ENCODE assay signal across 32 cellular contexts in the genomic region with DNA sequence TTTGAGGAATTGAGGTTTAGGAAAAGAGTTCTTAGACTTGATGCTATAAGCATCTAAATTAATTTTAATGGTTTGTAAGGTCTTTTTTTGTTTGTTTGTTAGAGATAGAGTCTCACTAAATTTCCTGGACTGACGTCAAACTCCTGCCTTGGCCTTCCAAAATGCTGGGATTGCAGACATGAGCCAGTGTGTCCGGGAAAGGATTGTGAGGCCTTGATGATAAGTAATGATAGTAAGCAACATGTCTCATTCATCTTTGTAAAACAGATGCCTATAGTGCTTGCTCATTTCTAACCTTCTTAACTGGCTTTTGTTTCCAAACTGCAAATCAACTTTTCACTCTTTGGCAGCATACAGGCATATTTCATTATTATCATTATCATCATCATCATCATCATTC.
"Had no signal": no experiment of that assay in that cellular context is flagged by ENCODE, and none has a peak within 500 bp of the region (broad histone marks: within the 10 kb centered on the region; RNA-seq: fewer than 3 reads in every experiment).

No MANE protein-coding gene starts in this region.

- H2AFZ ChIP-seq: neural progenitor cell had no signal

- H3K36me3 ChIP-seq: left lung, lower lobe of right lung, neural progenitor cell, neutrophil, ovary, prostate gland, suprapubic skin, thoracic aorta, tibial artery, upper lobe of right lung had no signal

- DNase-seq: hypothalamus; immature natural killer cell; kidney; left colon; left lung; lower lobe of right lung; mammary epithelial cell; mesenchymal stem cell; naive thymus-derived CD8-positive, alpha-beta T cell; occipital lobe; ovary; retina; right cardiac atrium; stimulated activated CD4-positive, alpha-beta T cell treated with anti-CD3 and anti-CD28 coated beads, Interleukin-12 subunit alpha, Interleukin-12 subunit beta, amount 100 ng/mL, for 4 hours; stimulated activated CD4-positive, alpha-beta T cell treated with anti-CD3 and anti-CD28 coated beads, Interleukin-15, amount 100 ng/mL, for 24 hours; stimulated activated CD4-positive, alpha-beta T cell treated with anti-CD3 and anti-CD28 coated beads, Interleukin-2, amount 100 ng/mL, for 24 hours; stimulated activated CD4-positive, alpha-beta T cell treated with anti-CD3 and anti-CD28 coated beads, Interleukin-4, amount 100 ng/mL, for 1 hour; stimulated activated naive B cell treated with anti-CD40 and anti-IgM and Interleukin-4, amounts not matched to agents 10 μg/mL and 1 μg/mL and 100 μg/mL, for 72 hours; stimulated activated naive CD8-positive, alpha-beta T cell treated with anti-CD3 and anti-CD28 coated beads, Interleukin-15, Interleukin-2, amounts not matched to agents 100 U/mL and 50 U/mL, for 24 hours; tibial artery; trophoblast cell; upper lobe of right lung had no signal

- H3K4me3 Mint-ChIP-seq: immature natural killer cell; naive thymus-derived CD8-positive, alpha-beta T cell; nephron; neural progenitor cell; stimulated activated naive B cell treated with anti-CD40 and anti-IgM and Interleukin-4, amounts not matched to agents 10 μg/mL and 1 μg/mL and 100 μg/mL, for 72 hours had no signal

- H3K27ac Mint-ChIP-seq: immature natural killer cell; naive thymus-derived CD8-positive, alpha-beta T cell; nephron; neural progenitor cell; stimulated activated naive B cell treated with anti-CD40 and anti-IgM and Interleukin-4, amounts not matched to agents 10 μg/mL and 1 μg/mL and 100 μg/mL, for 72 hours had no signal

- H3K9me3 ChIP-seq: left lung, lower lobe of right lung, neutrophil, ovary, prostate gland, suprapubic skin, thoracic aorta, tibial artery, upper lobe of right lung had no signal

- FAIRE-seq: islet of Langerhans, kidney, urothelium cell line had no signal

- H3K9ac ChIP-seq: neural progenitor cell had no signal

- H3K4me1 Mint-ChIP-seq: immature natural killer cell; naive thymus-derived CD8-positive, alpha-beta T cell; nephron; stimulated activated naive B cell treated with anti-CD40 and anti-IgM and Interleukin-4, amounts not matched to agents 10 μg/mL and 1 μg/mL and 100 μg/mL, for 72 hours had no signal

- H3K27ac ChIP-seq: left lung, lower lobe of right lung, neural progenitor cell, neutrophil, ovary, prostate gland, skin epidermis, suprapubic skin, thoracic aorta, tibial artery, upper lobe of right lung had no signal

- H3K4me1 ChIP-seq: left lung, lower lobe of right lung, neural progenitor cell, prostate gland, suprapubic skin, tibial artery, upper lobe of right lung had no signal

- ATAC-seq: left colon; left lung; lower lobe of right lung; naive thymus-derived CD8-positive, alpha-beta T cell; right cardiac atrium; sciatic nerve; stimulated activated naive B cell treated with anti-CD40 and anti-IgM and Interleukin-4, amounts not matched to agents 10 μg/mL and 1 μg/mL and 100 μg/mL, for 72 hours; stimulated activated naive CD8-positive, alpha-beta T cell treated with anti-CD3 and anti-CD28 coated beads, Interleukin-15, Interleukin-2, amounts not matched to agents 100 U/mL and 50 U/mL, for 24 hours; upper lobe of right lung had no signal

- H3K27me3 ChIP-seq: left lung, neural progenitor cell, neutrophil, ovary, suprapubic skin, tibial artery, upper lobe of right lung had no signal

- H3K9me3 Mint-ChIP-seq: nephron; neural progenitor cell; stimulated activated naive B cell treated with anti-CD40 and anti-IgM and Interleukin-4, amounts not matched to agents 10 μg/mL and 1 μg/mL and 100 μg/mL, for 72 hours had no signal

- H3K36me3 Mint-ChIP-seq: naive thymus-derived CD8-positive, alpha-beta T cell; neural progenitor cell; stimulated activated naive B cell treated with anti-CD40 and anti-IgM and Interleukin-4, amounts not matched to agents 10 μg/mL and 1 μg/mL and 100 μg/mL, for 72 hours had no signal

- H3K4me2 ChIP-seq: neural progenitor cell had no signal

- H3K4me3 ChIP-seq: left lung, lower lobe of right lung, neural progenitor cell, ovary, prostate gland, skin epidermis, suprapubic skin, thoracic aorta, tibial artery, upper lobe of right lung had no signal

- H3K27me3 Mint-ChIP-seq: naive thymus-derived CD8-positive, alpha-beta T cell; stimulated activated naive B cell treated with anti-CD40 and anti-IgM and Interleukin-4, amounts not matched to agents 10 μg/mL and 1 μg/mL and 100 μg/mL, for 72 hours had no signal
